Comparison of ENCODE assay signal across 1 cellular context in genomic region chrX:119690921-119691716, GRCh38.
TF ChIP-seq lines count a peak whose summit lies in the region.

No MANE protein-coding gene starts in this region.

TF ChIP-seq in A549, 52 proteins besides CTCF, POLR2A, EP300 and RAD21 (continued from another document):
- no peak for TF ChIP-seq REST (IDR thresholded peaks at IDR 0.05)
